In genomic region chr11:78310500-78310909, GRCh38 we compare ENCODE assay signal across 9 cellular contexts.
DNase-seq lines count a peak whose midpoint lies in the region; ATAC-seq and TF ChIP-seq lines count a peak whose summit lies in the region.
"Had no signal": no experiment of that assay in that cellular context is flagged by ENCODE, and none has a peak within 500 bp of the region (broad histone marks: within the 10 kb centered on the region; RNA-seq: fewer than 3 reads in every experiment).

No MANE protein-coding gene starts in this region.

- no peak overlapping the region for H3K27ac Mint-ChIP-seq in activated CD8-positive, alpha-beta T cell treated with anti-CD3 and anti-CD28 coated beads for 36 hours
- H3K27ac Mint-ChIP-seq in T-cell, result no peak overlapping the region

- no peaks in the 10 kb centered on the region for H3K36me3 Mint-ChIP-seq in activated CD8-positive, alpha-beta T cell treated with anti-CD3 and anti-CD28 coated beads for 36 hours (ENCODE audit: low read depth)
- H3K36me3 Mint-ChIP-seq in T-cell, result no peaks in the 10 kb centered on the region

- no peak for TF ChIP-seq CTCF in heart right ventricle (IDR thresholded peaks at IDR 0.05)
- TF ChIP-seq CTCF in activated CD8-positive, alpha-beta T cell treated with anti-CD3 and anti-CD28 coated beads for 36 hours (IDR thresholded peaks at IDR 0.05), result no peak

- H3K9me3 Mint-ChIP-seq in activated CD8-positive, alpha-beta T cell treated with anti-CD3 and anti-CD28 coated beads for 36 hours, result no peaks in the 10 kb centered on the region
- no peaks in the 10 kb centered on the region for H3K9me3 Mint-ChIP-seq in T-cell

- DNase-seq in AG08395 (ENCODE audit: low spot score), result peak; percentile 40
- DNase-seq in heart right ventricle, result peak; percentile 73 to 77
- no peak for DNase-seq in activated CD8-positive, alpha-beta T cell treated with anti-CD3 and anti-CD28 coated beads for 36 hours
- no peak for DNase-seq in cerebellar cortex (ENCODE audit: low spot score)
- DNase-seq in NCI-H1694 (lab: John Stamatoyannopoulos, UW), result no peak
- DNase-seq in T-cell, result no peak

- no peak overlapping the region for H3K4me3 Mint-ChIP-seq in activated CD8-positive, alpha-beta T cell treated with anti-CD3 and anti-CD28 coated beads for 36 hours
- no peak overlapping the region for H3K4me3 Mint-ChIP-seq in T-cell

- intact Hi-C loops in heart right ventricle (cut with DNase I), result loop anchor here in 6 of 10 donors (5.0 to 10.0 kb wide), 4 partner anchors 42 to 107 kb away; partner anchors contain the start of gene GAB2 (in 5 of the 6)
- intact Hi-C loops in activated CD8-positive, alpha-beta T cell treated with anti-CD3 and anti-CD28 coated beads for 36 hours (cut with micrococcal nuclease), result no loop called here

- 2 to 4% methylated on average over 6 of the region's 6 CpGs for WGBS in heart right ventricle, 2 donors

- peak; percentile 81 for ATAC-seq in GM21360 (IDR thresholded peaks at IDR 0.05; ENCODE audit: unreplicated experiment)
- peak; percentile 84 for ATAC-seq in HG03520 (IDR thresholded peaks at IDR 0.05; ENCODE audit: unreplicated experiment)
- peak; percentile 85 to 95 (median 88) for ATAC-seq in heart right ventricle
- no peak for ATAC-seq in activated CD8-positive, alpha-beta T cell treated with anti-CD3 and anti-CD28 coated beads for 36 hours
- ATAC-seq in T-cell (replicated peaks in 1 of 4), result no peak

- no peaks in the 10 kb centered on the region for H3K36me3 ChIP-seq in heart right ventricle

- no peaks in the 10 kb centered on the region for H3K27me3 ChIP-seq in heart right ventricle

- peaks cover 20 to 69% (median 61%) of the 10 kb centered on the region in 9 donors for H3K4me1 ChIP-seq in heart right ventricle

- POLR2A ChIA-PET in activated CD8-positive, alpha-beta T cell treated with anti-CD3 and anti-CD28 coated beads for 36 hours (lab: Charles Lee), result interaction anchor here (0.6 kb wide), 1 partner anchor 45 kb away, joined by 4 read pairs; no protein-coding TSS in a partner anchor
- POLR2A ChIA-PET in T-cell (lab: Charles Lee), result no interaction called here

- H3K9me3 ChIP-seq in heart right ventricle, result no peaks in the 10 kb centered on the region

- H3K4me1 Mint-ChIP-seq in activated CD8-positive, alpha-beta T cell treated with anti-CD3 and anti-CD28 coated beads for 36 hours (ENCODE audit: low read depth), result no peaks in the 10 kb centered on the region
- H3K4me1 Mint-ChIP-seq in T-cell, result peaks cover 4 to 16% (median 12%) of the 10 kb centered on the region in 3 donors

- CTCF ChIA-PET in activated CD8-positive, alpha-beta T cell treated with anti-CD3 and anti-CD28 coated beads for 36 hours (lab: Charles Lee), result interaction anchor here (0.7 to 1.7 kb wide), 4 partner anchors 14 to 541 kb away, joined by 3 to 5 read pairs (median 4); no protein-coding TSS in a partner anchor
- CTCF ChIA-PET in T-cell (lab: Charles Lee), result interaction anchor here (0.6 to 0.7 kb wide), 3 partner anchors 15 to 90 kb away, joined by 3 to 5 read pairs (median 4); no protein-coding TSS in a partner anchor

- peak overlapping the region in 4 of 10 donors; percentile 23 to 30 (median 26) for H3K4me3 ChIP-seq in heart right ventricle
- H3K4me3 ChIP-seq: SK-N-MC had no signal

- H3K27me3 Mint-ChIP-seq in activated CD8-positive, alpha-beta T cell treated with anti-CD3 and anti-CD28 coated beads for 36 hours, result peaks cover 3% of the 10 kb centered on the region
- H3K27me3 Mint-ChIP-seq in T-cell, result no peaks in the 10 kb centered on the region

- H3K27ac ChIP-seq in heart right ventricle, result peak overlapping the region in 9 of 10 donors; percentile 6 to 80 (median 70)
- H3K27ac ChIP-seq: SK-N-MC had no signal

Comparison
In these comparisons a context has a peak if more than half of its experiments do, and no peak if none do; other contexts are left out.
1. DNase-seq: peak in AG08395 (single experiment) and heart right ventricle (2 of 2); none in activated CD8-positive, alpha-beta T cell treated with anti-CD3 and anti-CD28 coated beads for 36 hours (single experiment), cerebellar cortex (single experiment), NCI-H1694 (single experiment) and T-cell (0 of 34).
2. ATAC-seq: peak in GM21360 (single experiment), HG03520 (single experiment) and heart right ventricle (8 of 8); none in activated CD8-positive, alpha-beta T cell treated with anti-CD3 and anti-CD28 coated beads for 36 hours (single experiment) and T-cell (0 of 4).